Comparison of ENCODE assay signal across 25 cellular contexts in the genomic region with DNA sequence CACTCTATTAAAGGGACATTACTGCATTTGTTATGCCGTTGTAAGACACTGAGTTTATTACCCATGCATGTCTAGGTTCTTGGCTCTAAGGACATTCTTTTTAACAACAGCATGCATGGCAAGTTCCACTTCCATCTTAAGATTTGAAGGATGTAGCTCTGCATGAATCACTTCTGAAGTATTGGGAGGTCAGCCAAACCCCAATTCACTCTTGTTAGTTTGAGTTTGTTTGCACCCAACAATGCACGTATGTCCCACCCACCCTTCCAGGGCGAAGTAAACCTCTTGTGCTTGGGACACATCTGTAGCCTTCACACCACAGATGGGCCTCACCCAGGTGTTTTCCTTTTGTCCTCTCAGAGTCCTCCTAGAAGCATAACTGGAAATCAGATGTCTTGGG. TPM values are rescaled to one million over a fixed set of nuclear protein-coding genes. Genes with fewer than 3 reads are reported as not detected.
DNase-seq lines count a peak whose midpoint lies in the region; ATAC-seq and TF ChIP-seq lines count a peak whose summit lies in the region.
"Had no signal": no experiment of that assay in that cellular context is flagged by ENCODE, and none has a peak within 500 bp of the region (broad histone marks: within the 10 kb centered on the region; RNA-seq: fewer than 3 reads in every experiment).

No MANE protein-coding gene starts in this region.

- peaks cover 16% of the 10 kb centered on the region for H3K4me1 ChIP-seq in ACC112 (ENCODE audit: control insufficient read depth, insufficient read depth, low read length, unreplicated experiment)
- H3K4me1 ChIP-seq in lower lobe of right lung: peaks cover 5% of the 10 kb centered on the region
- peaks cover 0 to 7% (median 0%) of the 10 kb centered on the region in 4 donors for H3K4me1 ChIP-seq in Peyer's patch
- H3K4me1 ChIP-seq: SJCRH30 had no signal

- TF ChIP-seq CTCF in lower lobe of right lung (IDR thresholded peaks at IDR 0.05) (no peak), Peyer's patch (IDR thresholded peaks at IDR 0.05) (no peak)

- no peak for TF ChIP-seq POLR2A in Peyer's patch (IDR thresholded peaks at IDR 0.05)

- H3K9me3 ChIP-seq in lower lobe of right lung (no peaks in the 10 kb centered on the region), Peyer's patch (no peaks in the 10 kb centered on the region)
- H3K9me3 ChIP-seq: BLaER1 treated with 17β-estradiol and CSF1 and Interleukin-3, amounts not matched to agents 10 nM and 100 nM; body of pancreas; right atrium auricular region; SJCRH30; tibial nerve had no signal

- H3K36me3 ChIP-seq in ACC112 (ENCODE audit: insufficient read depth, low read length): no peaks in the 10 kb centered on the region
- no peaks in the 10 kb centered on the region for H3K36me3 ChIP-seq in lower lobe of right lung
- no peaks in the 10 kb centered on the region for H3K36me3 ChIP-seq in Peyer's patch
- H3K36me3 ChIP-seq: BLaER1 treated with 17β-estradiol and CSF1 and Interleukin-3, amounts not matched to agents 10 nM and 100 nM; right atrium auricular region; SJCRH30; tibial nerve had no signal

- H3K4me3 ChIP-seq in ACC112 (ENCODE audit: low read depth, low read length) (0 out of 2 replicates have a peak overlapping the region, but pooled peaks have one; percentile 58), lower lobe of right lung (no peak overlapping the region), Peyer's patch (no peak overlapping the region)
- H3K4me3 ChIP-seq: BLaER1 treated with 17β-estradiol and CSF1 and Interleukin-3, amounts not matched to agents 10 nM and 100 nM; body of pancreas; right atrium auricular region; SJCRH30; tibial nerve had no signal

- intact Hi-C loops in lower lobe of right lung (cut with DNase I): no loop called here

- H3K79me2 ChIP-seq in ACC112 (ENCODE audit: control insufficient read depth, insufficient read depth, low read length, unreplicated experiment): no peaks in the 10 kb centered on the region

- no peaks in the 10 kb centered on the region for H3K27me3 ChIP-seq in ACC112 (ENCODE audit: insufficient read depth, low read length)
- H3K27me3 ChIP-seq in lower lobe of right lung (ENCODE audit: low read depth): peaks cover 22% of the 10 kb centered on the region
- H3K27me3 ChIP-seq in Peyer's patch: no peaks in the 10 kb centered on the region
- H3K27me3 ChIP-seq: body of pancreas, SJCRH30 had no signal

- H3K27ac ChIP-seq in ACC112 (ENCODE audit: low read depth, low read length) (no peak overlapping the region), lower lobe of right lung (no peak overlapping the region), Peyer's patch (no peak overlapping the region)
- H3K27ac ChIP-seq: BLaER1 treated with 17β-estradiol and CSF1 and Interleukin-3, amounts not matched to agents 10 nM and 100 nM; body of pancreas; right atrium auricular region; SJCRH30; tibial nerve had no signal

- peak; percentile 57 to 80 for ATAC-seq in lower lobe of right lung
- ATAC-seq in HG03139 (IDR thresholded peaks at IDR 0.05; ENCODE audit: unreplicated experiment): no peak
- ATAC-seq: activated T-helper 17 cell treated with anti-CD3 and anti-CD28 coated beads, Interleukin-2, amount 50 U/mL, for 72 hours; body of pancreas; effector memory CD8-positive, alpha-beta T cell; esophagus mucosa; stimulated activated naive CD8-positive, alpha-beta T cell treated with anti-CD3 and anti-CD28 coated beads, Interleukin-15, amount 100 ng/mL, for 72 hours had no signal

- DNase-seq in HT-29 (ENCODE audit: low spot score) (peak; percentile 24), astrocyte of the hippocampus (ENCODE audit: low read depth, low spot score) (peak; percentile 47), lower lobe of right lung (no peak), hypothalamus (lab: John Stamatoyannopoulos, UW) (no peak), Peyer's patch (no peak), NCI-H2171 (lab: John Stamatoyannopoulos, UW) (no peak)
- DNase-seq: activated naive CD8-positive, alpha-beta T cell treated with anti-CD3 and anti-CD28 coated beads, Interleukin-2, amount 10 ng/mL, durations not matched to agents 7 days and 5 days; body of pancreas; Calu3; effector memory CD8-positive, alpha-beta T cell; H9; KG1; mesenchymal stem cell; naive B cell; NCI-H1694 treated with DMSO at 0.1 percent for 48 hours; SJCRH30; stimulated activated CD4-positive, alpha-beta T cell treated with anti-CD3 and anti-CD28 coated beads, Interleukin-4, amount 100 ng/mL, for 4 hours; stimulated activated naive CD8-positive, alpha-beta T cell treated with anti-CD3 and anti-CD28 coated beads, Interleukin-15, amount 100 ng/mL, for 72 hours had no signal

- no peak overlapping the region for H2AFZ ChIP-seq in ACC112 (ENCODE audit: low read length, unreplicated experiment)

RNA-seq across cellular contexts. Expression of gene LAMA3, which starts 5.6 kb away (rescaled TPM):
- total RNA-seq in HT-29 (2014; rRNA removed; shearing (Covaris generic)): 8.6 and 9.5 TPM in 2 replicates
- total RNA-seq in lower lobe of right lung (89.1 TPM), Peyer's patch (10 to 100 TPM; 14.9 to 81.4 (median 69.3) TPM)

RNA-seq across cellular contexts. Expression of gene ANKRD29, which starts 21.0 kb away (rescaled TPM):
- 3.1 and 7.4 TPM in 2 replicates for total RNA-seq in HT-29 (2014; rRNA removed; shearing (Covaris generic))
- total RNA-seq in lower lobe of right lung (56.5 TPM), Peyer's patch (10 to 100 TPM in 1 of 4 donors, 1 to 10 TPM in 3; 4.0 to 18.2 (median 8.1) TPM)
- total RNA-seq: activated naive CD8-positive, alpha-beta T cell treated with anti-CD3 and anti-CD28 coated beads, Interleukin-2, amount 10 ng/mL, durations not matched to agents 7 days and 5 days; activated T-helper 17 cell treated with anti-CD3 and anti-CD28 coated beads, Interleukin-2, amount 50 U/mL, for 72 hours had no signal

Comparison
In these comparisons a context has a peak if more than half of its experiments do, and no peak if none do; other contexts are left out.
1. DNase-seq: peak in HT-29 (single experiment) and astrocyte of the hippocampus (single experiment); none in lower lobe of right lung (single experiment), hypothalamus (0 of 51), Peyer's patch (0 of 3) and NCI-H2171 (single experiment).